ENCODE assay signal across 18 cellular contexts in genomic region chr12:109609256-109609821, GRCh38. TPM values are rescaled to one million over a fixed set of nuclear protein-coding genes. Genes with fewer than 3 reads are reported as not detected.
DNase-seq lines count a peak whose midpoint lies in the region; ATAC-seq and FAIRE-seq lines count a peak whose summit lies in the region.
"Had no signal": no experiment of that assay in that cellular context is flagged by ENCODE, and none has a peak within 500 bp of the region (broad histone marks: within the 10 kb centered on the region; RNA-seq: fewer than 3 reads in every experiment).

No MANE protein-coding gene starts in this region.

- no peak overlapping the region for H3K4me2 ChIP-seq in mesenchymal stem cell (ENCODE audit: low read length, poor library complexity, severe bottlenecking)
- H3K4me2 ChIP-seq: BLaER1 had no signal

- FAIRE-seq in RCC 7860 (lab: Jason Lieb, UNC), result no peak
- FAIRE-seq: H54 had no signal

- no peak overlapping the region for H2AK5ac ChIP-seq in mesenchymal stem cell (ENCODE audit: low read length, severe bottlenecking)

- H3K14ac ChIP-seq in mesenchymal stem cell (ENCODE audit: low read length in 2 of 2), result no peak overlapping the region

- H3K4me1 ChIP-seq in SJCRH30 (peaks cover 20% of the 10 kb centered on the region), mesenchymal stem cell (ENCODE audit: control insufficient read depth, insufficient read depth, low read depth, low read length) (peaks cover 7% of the 10 kb centered on the region)

- H3K9me3 ChIP-seq in SJCRH30 (replicated peaks) (no peaks in the 10 kb centered on the region), mesenchymal stem cell (ENCODE audit: control insufficient read depth, low read length) (peaks cover 6% of the 10 kb centered on the region)
- H3K9me3 ChIP-seq: BLaER1 had no signal

- no peak overlapping the region for H2AFZ ChIP-seq in mesenchymal stem cell (ENCODE audit: low read depth, low read length)

- H3K4me3 ChIP-seq in SJCRH30 (no peak overlapping the region), mesenchymal stem cell (ENCODE audit: insufficient read depth in 1 of 2, low read depth in 1 of 2, low read length in 2 of 2) (no peak overlapping the region)
- H3K4me3 ChIP-seq: BLaER1 had no signal

- H3K4ac ChIP-seq in mesenchymal stem cell (ENCODE audit: low read depth in 1 of 2, low read length in 2 of 2), result no peak overlapping the region

- H3K27me3 ChIP-seq in SJCRH30 (no peaks in the 10 kb centered on the region), mesenchymal stem cell (ENCODE audit: control insufficient read depth in 1 of 2, insufficient read depth in 1 of 2, low read length in 2 of 2) (peaks cover 70 to 89% of the 10 kb centered on the region in 2 experiments)
- H3K27me3 ChIP-seq: BLaER1 had no signal

- no peak overlapping the region for H2BK120ac ChIP-seq in mesenchymal stem cell (ENCODE audit: low read depth, low read length)

- DNase-seq in NCI-H1417 (lab: John Stamatoyannopoulos, UW), result peak in 2 of 3 experiments; percentile 35 to 71
- DNase-seq in NCI-H1417 treated with DMSO at 0.1 percent for 48 hours (lab: John Stamatoyannopoulos, UW), result no peak
- DNase-seq in COLO668 (lab: John Stamatoyannopoulos, UW; ENCODE audit: unreplicated experiment), result peak; percentile 93
- peak; percentile 30 to 59 for DNase-seq in NCI-H524 (lab: John Stamatoyannopoulos, UW)
- DNase-seq in SJCRH30, result peak; percentile 50 to 67
- no peak for DNase-seq in mesenchymal stem cell
- DNase-seq in RCC 7860 (ENCODE audit: low spot score), result no peak
- DNase-seq: CD8-positive, alpha-beta memory T cell; DND-41; HFFc6; Karpas-422; NCI-H1694 treated with DMSO at 0.1 percent for 48 hours; NCI-H446; NK-92 treated with Interleukin-12 subunit alpha and Interleukin-12 subunit beta, amount 100 ng/mL, for 24 hours; T1000 had no signal

- H3K36me3 ChIP-seq in SJCRH30, result no peaks in the 10 kb centered on the region
- no peaks in the 10 kb centered on the region for H3K36me3 ChIP-seq in mesenchymal stem cell (ENCODE audit: control insufficient read depth in 1 of 2, insufficient read depth in 2 of 2, low read depth in 1 of 2, low read length in 2 of 2)
- H3K36me3 ChIP-seq: BLaER1 had no signal

- H3K9ac ChIP-seq in mesenchymal stem cell (ENCODE audit: low read length), result no peak overlapping the region
- H3K9ac ChIP-seq: BLaER1 had no signal

- ATAC-seq in GM18498 (IDR thresholded peaks at IDR 0.05; ENCODE audit: unreplicated experiment), result no peak

- 82% methylated on average over 7 of the region's 7 CpGs for WGBS in mesenchymal stem cell

- H4K8ac ChIP-seq in mesenchymal stem cell (ENCODE audit: low read length), result no peak overlapping the region

- no peak overlapping the region for H4K91ac ChIP-seq in mesenchymal stem cell (ENCODE audit: low read length)

- no peak overlapping the region for H2BK15ac ChIP-seq in mesenchymal stem cell (ENCODE audit: low read depth, poor library complexity, severe bottlenecking)

- no peak overlapping the region for H2BK12ac ChIP-seq in mesenchymal stem cell (ENCODE audit: low read length in 2 of 2)

- no peak overlapping the region for H3K18ac ChIP-seq in mesenchymal stem cell (ENCODE audit: low read depth in 1 of 2, low read length in 2 of 2)

- H3K27ac ChIP-seq in SJCRH30 (no peak overlapping the region), mesenchymal stem cell (ENCODE audit: low read length, poor library complexity, severe bottlenecking) (no peak overlapping the region)
- H3K27ac ChIP-seq: BLaER1 had no signal

- H2BK5ac ChIP-seq in mesenchymal stem cell (ENCODE audit: low read depth, low read length, poor library complexity, severe bottlenecking), result no peak overlapping the region

- H3K79me1 ChIP-seq in mesenchymal stem cell (replicated peaks; ENCODE audit: low read length, poor library complexity, severe bottlenecking), result no peaks in the 10 kb centered on the region

- no peak overlapping the region for H3K23ac ChIP-seq in mesenchymal stem cell (ENCODE audit: low read length in 2 of 2)

RNA-seq across cellular contexts. Expression of gene MVK, which starts 35.7 kb away (rescaled TPM):
- total RNA-seq in SJCRH30 (2014; rRNA removed; shearing (Covaris generic)), result 17.3 and 18.7 TPM in 2 replicates
- polyA plus RNA-seq in mesenchymal stem cell (2013, experiment 1 of 2), result 48.3 TPM
- polyA plus RNA-seq in mesenchymal stem cell (2013, experiment 2 of 2), result 46.7 TPM

RNA-seq across cellular contexts. Expression of gene MMAB, which starts 36.0 kb away (rescaled TPM):
- total RNA-seq in SJCRH30 (2014; rRNA removed; shearing (Covaris generic)), result 22.2 and 23.1 TPM in 2 replicates
- polyA plus RNA-seq in mesenchymal stem cell (2013, experiment 1 of 2), result 52.7 TPM
- 55.4 TPM for polyA plus RNA-seq in mesenchymal stem cell (2013, experiment 2 of 2)

Comparison
In these comparisons a context has a peak if more than half of its experiments do, and no peak if none do; other contexts are left out.
1. DNase-seq: peak in NCI-H1417 (2 of 3), COLO668 (single experiment), NCI-H524 (2 of 2) and SJCRH30 (2 of 2); none in NCI-H1417 treated with DMSO at 0.1 percent for 48 hours (single experiment), mesenchymal stem cell (single experiment) and RCC 7860 (single experiment).